ENCODE assay signal across 8 cellular contexts in the genomic region with DNA sequence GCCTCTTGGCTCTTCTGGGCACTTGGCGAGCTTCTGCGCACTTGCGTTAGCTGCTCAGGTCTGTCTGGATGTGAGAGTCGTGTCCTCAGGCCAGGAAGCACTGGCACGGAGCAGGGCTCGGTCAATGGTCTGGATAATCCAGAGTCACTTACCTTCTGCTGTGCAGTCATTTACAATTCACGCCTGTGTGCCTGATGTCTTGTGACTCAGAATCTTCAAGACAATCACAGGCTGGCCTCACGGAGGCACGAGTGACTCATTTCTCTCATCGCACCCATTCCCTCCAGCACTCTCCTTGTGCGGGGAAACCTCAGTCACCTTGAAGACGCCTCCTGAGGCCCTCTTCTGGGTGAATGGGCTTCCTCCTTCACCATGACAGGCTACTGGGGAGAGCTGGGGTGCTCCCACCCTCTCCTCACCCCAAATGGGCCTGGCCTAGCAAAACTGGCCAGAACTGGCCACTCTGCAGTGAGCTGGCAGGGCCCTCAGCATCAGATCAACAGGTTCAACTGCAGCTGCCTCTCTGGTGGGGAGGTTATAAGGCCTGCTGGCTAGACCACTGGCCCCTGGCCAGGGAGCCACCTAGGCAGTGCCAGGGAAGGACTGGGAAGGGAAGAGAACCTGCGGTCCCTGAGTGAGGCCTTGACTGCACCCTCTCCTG. TPM values are rescaled to one million over a fixed set of nuclear protein-coding genes. Genes with fewer than 3 reads are reported as not detected.
DNase-seq lines count a peak whose midpoint lies in the region; ATAC-seq and TF ChIP-seq lines count a peak whose summit lies in the region.

No MANE protein-coding gene starts in this region.

- intact Hi-C loops in left ventricle myocardium inferior (cut with micrococcal nuclease) (no loop called here), cardiac septum (cut with DNase I) (no loop called here), ascending aorta (cut with DNase I) (loop anchor here (2.0 to 5.0 kb wide), 4 partner anchors 43 to 293 kb away; a partner anchor contains a TSS)

- no peak for DNase-seq in left ventricle myocardium inferior
- DNase-seq in cardiac septum (ENCODE audit: low spot score), result no peak
- no peak for DNase-seq in ascending aorta (ENCODE audit: low spot score in 2 of 2)
- peak; percentile 85 for DNase-seq in kidney glomerular epithelial cell (lab: John Stamatoyannopoulos, UW)
- peak; percentile 15 to 54 (median 42) for DNase-seq in stimulated activated CD4-positive, alpha-beta T cell treated with anti-CD3 and anti-CD28 coated beads, TNF-alpha, amount 100 ng/mL, for 1 hour (ENCODE audit: low read depth in 3 of 3, low spot score in 1 of 3)
- DNase-seq in NCI-H1436 treated with DMSO at 0.1 percent for 48 hours (lab: John Stamatoyannopoulos, UW), result no peak
- DNase-seq in ureter (ENCODE audit: low spot score), result no peak

- H3K36me3 ChIP-seq in left ventricle myocardium inferior, result peaks cover 5% of the 10 kb centered on the region
- H3K36me3 ChIP-seq in ascending aorta, result peaks cover 4 to 7% of the 10 kb centered on the region in 2 donors

- peak; percentile 43 for ATAC-seq in SK-N-SH treated with all-trans-retinoic acid at 6 μM for 48 hours

- H3K27ac ChIP-seq in left ventricle myocardium inferior (replicated peaks) (peak overlapping the region; percentile 95), ascending aorta (peak overlapping the region; percentile 95 to 99)

- H3K4me1 ChIP-seq in left ventricle myocardium inferior (peaks cover 59% of the 10 kb centered on the region), ascending aorta (peaks cover 14 to 34% of the 10 kb centered on the region in 2 donors)

- H3K27me3 ChIP-seq in left ventricle myocardium inferior (ENCODE audit: low read depth) (no peaks in the 10 kb centered on the region), ascending aorta (no peaks in the 10 kb centered on the region)

- H3K4me3 ChIP-seq in left ventricle myocardium inferior (peak overlapping the region; percentile 86), ascending aorta (peak overlapping the region; percentile 66 to 88)

- TF ChIP-seq CTCF in left ventricle myocardium inferior (IDR thresholded peaks at IDR 0.05; ENCODE audit: borderline replicate concordance) (no peak), ascending aorta (IDR thresholded peaks at IDR 0.05) (no peak)

- H3K9me3 ChIP-seq in left ventricle myocardium inferior (replicated peaks) (no peaks in the 10 kb centered on the region), ascending aorta (no peaks in the 10 kb centered on the region)

TF ChIP-seq in SK-N-SH treated with all-trans-retinoic acid at 6 μM for 48 hours, 23 proteins besides CTCF, POLR2A, EP300 and RAD21:
- TF ChIP-seq TCF4 (CRISPR knock-in tag; IDR thresholded peaks at IDR 0.05; ENCODE audit: borderline replicate concordance) (no peak), ARNTL (CRISPR knock-in tag; IDR thresholded peaks at IDR 0.05; ENCODE audit: borderline replicate concordance, low read depth) (no peak), ZC3H10 (CRISPR knock-in tag; IDR thresholded peaks at IDR 0.05) (no peak), OSR1 (CRISPR knock-in tag; IDR thresholded peaks at IDR 0.05) (no peak), TOX (CRISPR knock-in tag; IDR thresholded peaks at IDR 0.05; ENCODE audit: borderline replicate concordance) (no peak), GLIS3 (CRISPR knock-in tag; IDR thresholded peaks at IDR 0.05) (no peak), ZFP3 (CRISPR knock-in tag; IDR thresholded peaks at IDR 0.05) (no peak), ZFP30 (CRISPR knock-in tag; IDR thresholded peaks at IDR 0.05) (no peak), ZNF565 (CRISPR knock-in tag; conservative IDR thresholded peaks at IDR 0.05; ENCODE audit: low read depth) (no peak), ZNF70 (CRISPR knock-in tag; IDR thresholded peaks at IDR 0.05) (no peak), RARB (CRISPR knock-in tag; IDR thresholded peaks at IDR 0.05) (no peak), CSDC2 (CRISPR knock-in tag; IDR thresholded peaks at IDR 0.05) (no peak), BACH2 (CRISPR knock-in tag; IDR thresholded peaks at IDR 0.05; ENCODE audit: borderline replicate concordance) (no peak), PPARA (CRISPR knock-in tag; IDR thresholded peaks at IDR 0.05; ENCODE audit: borderline replicate concordance) (no peak), ESRRG (CRISPR knock-in tag; IDR thresholded peaks at IDR 0.05) (no peak)
- TF ChIP-seq, protein P1, sequence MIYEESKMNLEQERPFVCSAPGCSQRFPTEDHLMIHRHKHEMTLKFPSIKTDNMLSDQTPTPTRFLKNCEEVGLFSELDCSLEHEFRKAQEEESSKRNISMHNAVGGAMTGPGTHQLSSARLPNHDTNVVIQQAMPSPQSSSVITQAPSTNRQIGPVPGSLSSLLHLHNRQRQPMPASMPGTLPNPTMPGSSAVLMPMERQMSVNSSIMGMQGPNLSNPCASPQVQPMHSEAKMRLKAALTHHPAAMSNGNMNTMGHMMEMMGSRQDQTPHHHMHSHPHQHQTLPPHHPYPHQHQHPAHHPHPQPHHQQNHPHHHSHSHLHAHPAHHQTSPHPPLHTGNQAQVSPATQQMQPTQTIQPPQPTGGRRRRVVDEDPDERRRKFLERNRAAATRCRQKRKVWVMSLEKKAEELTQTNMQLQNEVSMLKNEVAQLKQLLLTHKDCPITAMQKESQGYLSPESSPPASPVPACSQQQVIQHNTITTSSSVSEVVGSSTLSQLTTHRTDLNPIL (CRISPR knock-in tag; IDR thresholded peaks at IDR 0.05; ENCODE audit: low read depth), result no peak
- TF ChIP-seq, protein P2, sequence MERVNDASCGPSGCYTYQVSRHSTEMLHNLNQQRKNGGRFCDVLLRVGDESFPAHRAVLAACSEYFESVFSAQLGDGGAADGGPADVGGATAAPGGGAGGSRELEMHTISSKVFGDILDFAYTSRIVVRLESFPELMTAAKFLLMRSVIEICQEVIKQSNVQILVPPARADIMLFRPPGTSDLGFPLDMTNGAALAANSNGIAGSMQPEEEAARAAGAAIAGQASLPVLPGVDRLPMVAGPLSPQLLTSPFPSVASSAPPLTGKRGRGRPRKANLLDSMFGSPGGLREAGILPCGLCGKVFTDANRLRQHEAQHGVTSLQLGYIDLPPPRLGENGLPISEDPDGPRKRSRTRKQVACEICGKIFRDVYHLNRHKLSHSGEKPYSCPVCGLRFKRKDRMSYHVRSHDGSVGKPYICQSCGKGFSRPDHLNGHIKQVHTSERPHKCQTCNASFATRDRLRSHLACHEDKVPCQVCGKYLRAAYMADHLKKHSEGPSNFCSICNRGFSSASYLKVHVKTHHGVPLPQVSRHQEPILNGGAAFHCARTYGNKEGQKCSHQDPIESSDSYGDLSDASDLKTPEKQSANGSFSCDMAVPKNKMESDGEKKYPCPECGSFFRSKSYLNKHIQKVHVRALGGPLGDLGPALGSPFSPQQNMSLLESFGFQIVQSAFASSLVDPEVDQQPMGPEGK (CRISPR knock-in tag; IDR thresholded peaks at IDR 0.05; ENCODE audit: borderline replicate concordance), result no peak
- TF ChIP-seq, protein P3, sequence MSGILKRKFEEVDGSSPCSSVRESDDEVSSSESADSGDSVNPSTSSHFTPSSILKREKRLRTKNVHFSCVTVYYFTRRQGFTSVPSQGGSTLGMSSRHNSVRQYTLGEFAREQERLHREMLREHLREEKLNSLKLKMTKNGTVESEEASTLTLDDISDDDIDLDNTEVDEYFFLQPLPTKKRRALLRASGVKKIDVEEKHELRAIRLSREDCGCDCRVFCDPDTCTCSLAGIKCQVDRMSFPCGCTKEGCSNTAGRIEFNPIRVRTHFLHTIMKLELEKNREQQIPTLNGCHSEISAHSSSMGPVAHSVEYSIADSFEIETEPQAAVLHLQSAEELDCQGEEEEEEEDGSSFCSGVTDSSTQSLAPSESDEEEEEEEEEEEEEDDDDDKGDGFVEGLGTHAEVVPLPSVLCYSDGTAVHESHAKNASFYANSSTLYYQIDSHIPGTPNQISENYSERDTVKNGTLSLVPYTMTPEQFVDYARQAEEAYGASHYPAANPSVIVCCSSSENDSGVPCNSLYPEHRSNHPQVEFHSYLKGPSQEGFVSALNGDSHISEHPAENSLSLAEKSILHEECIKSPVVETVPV (CRISPR knock-in tag; IDR thresholded peaks at IDR 0.05), result no peak
TF ChIP-seq in SK-N-SH treated with all-trans-retinoic acid at 6 μM for 48 hours: peak in this region for 0.

RNA-seq across cellular contexts. Expression of a gene that starts 1.9 kb away (rescaled TPM):
- total RNA-seq in left ventricle myocardium inferior (17.4 TPM), cardiac septum (18.5 TPM), ascending aorta (249 TPM), ureter (60.1 TPM)

RNA-seq across cellular contexts. Expression of a gene that starts 34.5 kb away (rescaled TPM):
- not detected for total RNA-seq in left ventricle myocardium inferior
- not detected for total RNA-seq in cardiac septum
- total RNA-seq in ascending aorta, result not detected
- not detected for total RNA-seq in ureter

RNA-seq across cellular contexts. Expression of a gene that starts 41.2 kb away (rescaled TPM):
- total RNA-seq in left ventricle myocardium inferior (0.11 TPM), cardiac septum (0.30 TPM), ascending aorta (not detected), ureter (0.36 TPM)

RNA-seq across cellular contexts. Expression of a gene that starts 44.1 kb away (rescaled TPM):
- total RNA-seq in left ventricle myocardium inferior (21.4 TPM), cardiac septum (25.5 TPM), ascending aorta (70.2 TPM), ureter (65.7 TPM)

Comparison
In these comparisons a context has a peak if more than half of its experiments do, and no peak if none do; other contexts are left out.
1. DNase-seq: peak in kidney glomerular epithelial cell (single experiment) and stimulated activated CD4-positive, alpha-beta T cell treated with anti-CD3 and anti-CD28 coated beads, TNF-alpha, amount 100 ng/mL, for 1 hour (3 of 3); none in left ventricle myocardium inferior (single experiment), cardiac septum (single experiment), ascending aorta (0 of 2), NCI-H1436 treated with DMSO at 0.1 percent for 48 hours (single experiment) and ureter (single experiment).